Comparison of ENCODE assay signal across 29 cellular contexts in the genomic region with DNA sequence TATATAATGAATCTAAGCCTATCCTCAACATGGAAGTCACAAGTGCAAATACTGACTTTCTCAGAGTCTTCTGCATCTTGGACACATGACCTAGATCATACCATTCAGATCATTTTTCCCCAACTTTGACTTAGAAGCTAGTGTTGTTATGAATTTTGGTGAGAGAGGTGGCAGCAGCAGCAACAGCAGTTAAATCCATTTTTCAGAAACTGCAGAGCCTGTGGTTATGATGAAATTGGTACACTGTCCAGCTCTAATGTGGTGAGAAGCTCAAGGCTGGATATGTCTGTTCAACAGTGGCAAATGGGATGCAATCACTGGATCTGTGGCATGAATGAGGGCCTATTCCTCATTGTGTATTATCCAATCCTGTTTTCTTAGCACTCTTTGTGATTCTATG.
DNase-seq lines count a peak whose midpoint lies in the region; ATAC-seq and TF ChIP-seq lines count a peak whose summit lies in the region.
"Had no signal": no experiment of that assay in that cellular context is flagged by ENCODE, and none has a peak within 500 bp of the region (broad histone marks: within the 10 kb centered on the region; RNA-seq: fewer than 3 reads in every experiment).

No MANE protein-coding gene starts in this region.

- H4K20me1 ChIP-seq in osteoblast (ENCODE audit: insufficient read depth, low read length), result no peaks in the 10 kb centered on the region

- peaks cover 11% of the 10 kb centered on the region for H3K9me3 Mint-ChIP-seq in activated CD4-positive, alpha-beta T cell treated with anti-CD3 and anti-CD28 coated beads, Interleukin-2, amount 10 ng/mL, durations not matched to agents 24 days and 14 days
- peaks cover 0 to 13% (median 5%) of the 10 kb centered on the region in 5 donors for H3K9me3 Mint-ChIP-seq in CD8-positive, alpha-beta memory T cell
- peaks cover 17% of the 10 kb centered on the region for H3K9me3 Mint-ChIP-seq in activated T-helper 17 cell treated with anti-CD3 and anti-CD28 coated beads, Interleukin-2, amount 50 U/mL, for 72 hours
- H3K9me3 Mint-ChIP-seq in naive thymus-derived CD8-positive, alpha-beta T cell, result peaks cover 0 to 23% (median 4%) of the 10 kb centered on the region in 9 donors

- peak overlapping the region; percentile 27 for H3K4me3 ChIP-seq in CD8-positive, alpha-beta memory T cell (ENCODE audit: low read length)
- no peak overlapping the region for H3K4me3 ChIP-seq in osteoblast (ENCODE audit: insufficient read depth, low read length)
- H3K4me3 ChIP-seq: body of pancreas, esophagus squamous epithelium, heart right ventricle, prostate gland, right lobe of liver, SK-N-MC, spleen, tibial nerve had no signal

- no peak overlapping the region for H2AFZ ChIP-seq in osteoblast (ENCODE audit: low read length)

- CTCF ChIA-PET in CD8-positive, alpha-beta memory T cell (lab: Charles Lee), result interaction anchor here (0.9 to 2.3 kb wide), 5 partner anchors 10 to 43 kb away, joined by 3 to 9 read pairs (median 3); no protein-coding TSS in a partner anchor

- H3K4me2 ChIP-seq in osteoblast (ENCODE audit: insufficient read depth, low read length), result no peak overlapping the region

- no peaks in the 10 kb centered on the region for H3K9me3 ChIP-seq in CD8-positive, alpha-beta memory T cell (ENCODE audit: low read length)
- H3K9me3 ChIP-seq in osteoblast (ENCODE audit: low read depth, low read length), result no peaks in the 10 kb centered on the region
- H3K9me3 ChIP-seq: body of pancreas, esophagus squamous epithelium, heart right ventricle, prostate gland, right lobe of liver, spleen, tibial nerve had no signal

- POLR2A ChIA-PET in CD8-positive, alpha-beta memory T cell (lab: Charles Lee), result interaction anchor here (0.7 kb wide), 1 partner anchor 39 kb away, joined by 3 read pairs; no protein-coding TSS in a partner anchor
- POLR2A ChIA-PET in naive thymus-derived CD8-positive, alpha-beta T cell (lab: Charles Lee), result interaction anchor here (4.0 kb wide), 1 partner anchor 10 kb away, joined by 30 read pairs; no protein-coding TSS in a partner anchor

- no peaks in the 10 kb centered on the region for H3K27me3 ChIP-seq in CD8-positive, alpha-beta memory T cell (ENCODE audit: insufficient read depth, low read length, poor library complexity, severe bottlenecking)
- H3K27me3 ChIP-seq in osteoblast (ENCODE audit: insufficient read depth, low read length), result no peaks in the 10 kb centered on the region
- H3K27me3 ChIP-seq: body of pancreas, esophagus squamous epithelium, foreskin keratinocyte, heart right ventricle, right lobe of liver, spleen, tibial nerve had no signal

- H3K4me3 Mint-ChIP-seq in activated CD4-positive, alpha-beta T cell treated with anti-CD3 and anti-CD28 coated beads, Interleukin-2, amount 10 ng/mL, durations not matched to agents 24 days and 14 days, result peak overlapping the region; percentile 43
- H3K4me3 Mint-ChIP-seq in CD8-positive, alpha-beta memory T cell, result peak overlapping the region in 5 of 7 donors; percentile 3 to 68 (median 46)
- H3K4me3 Mint-ChIP-seq in activated T-helper 17 cell treated with anti-CD3 and anti-CD28 coated beads, Interleukin-2, amount 50 U/mL, for 72 hours, result peak overlapping the region; percentile 67
- H3K4me3 Mint-ChIP-seq in naive thymus-derived CD8-positive, alpha-beta T cell, result peak overlapping the region in 7 of 10 donors; percentile 36 to 53 (median 49)

- no peaks in the 10 kb centered on the region for H3K36me3 ChIP-seq in CD8-positive, alpha-beta memory T cell (ENCODE audit: insufficient read depth, low read length)
- H3K36me3 ChIP-seq in osteoblast (ENCODE audit: insufficient read depth, low read length), result no peaks in the 10 kb centered on the region
- H3K36me3 ChIP-seq: esophagus squamous epithelium, heart right ventricle, prostate gland, right lobe of liver, spleen, tibial nerve had no signal

- H3K27ac ChIP-seq in CD8-positive, alpha-beta memory T cell (ENCODE audit: low read depth, low read length), result no peak overlapping the region
- H3K27ac ChIP-seq in osteoblast (ENCODE audit: low read depth, low read length), result no peak overlapping the region
- H3K27ac ChIP-seq: body of pancreas, C4-2B, esophagus squamous epithelium, foreskin keratinocyte, heart right ventricle, prostate gland, right lobe of liver, SK-N-MC, tibial nerve had no signal

- intact Hi-C loops in activated CD4-positive, alpha-beta T cell treated with anti-CD3 and anti-CD28 coated beads, Interleukin-2, amount 10 ng/mL, durations not matched to agents 24 days and 14 days (cut with micrococcal nuclease), result no loop called here
- intact Hi-C loops in head of caudate nucleus (cut with DNase I), result no loop called here

- DNase-seq in activated CD4-positive, alpha-beta T cell treated with anti-CD3 and anti-CD28 coated beads, Interleukin-2, amount 10 ng/mL, durations not matched to agents 24 days and 14 days, result peak; percentile 61
- DNase-seq in activated CD4-positive, alpha-beta T cell treated with anti-CD3 and anti-CD28 coated beads for 1 hour, result no peak
- DNase-seq in CD8-positive, alpha-beta memory T cell, result no peak
- no peak for DNase-seq in naive thymus-derived CD8-positive, alpha-beta T cell
- DNase-seq in DMS53 treated with DMSO at 0.1 percent for 48 hours (lab: John Stamatoyannopoulos, UW; ENCODE audit: unreplicated experiment), result no peak
- DNase-seq in osteoblast (ENCODE audit: insufficient read length, low spot score, missing footprints), result no peak
- DNase-seq in head of caudate nucleus, result no peak
- DNase-seq: 8988T; body of pancreas; DND-41; esophagus squamous epithelium; foreskin keratinocyte; GF-D8; heart right ventricle; Kasumi-1; NCI-H1417; NCI-H2029 treated with DMSO at 0.1 percent for 48 hours; NCI-H526; NK-92 treated with Interleukin-12 subunit alpha and Interleukin-12 subunit beta, amount 100 ng/mL, for 24 hours; PC-3; right lobe of liver; spleen; stimulated activated CD8-positive, alpha-beta memory T cell treated with anti-CD3 and anti-CD28 coated beads, Interleukin-4, amount 100 ng/mL, for 48 hours had no signal

- H3K27me3 Mint-ChIP-seq in activated CD4-positive, alpha-beta T cell treated with anti-CD3 and anti-CD28 coated beads, Interleukin-2, amount 10 ng/mL, durations not matched to agents 24 days and 14 days, result no peaks in the 10 kb centered on the region
- H3K27me3 Mint-ChIP-seq in CD8-positive, alpha-beta memory T cell, result no peaks in the 10 kb centered on the region
- H3K27me3 Mint-ChIP-seq in activated T-helper 17 cell treated with anti-CD3 and anti-CD28 coated beads, Interleukin-2, amount 50 U/mL, for 72 hours, result no peaks in the 10 kb centered on the region
- no peaks in the 10 kb centered on the region for H3K27me3 Mint-ChIP-seq in naive thymus-derived CD8-positive, alpha-beta T cell

- no peak for ATAC-seq in activated T-helper 17 cell treated with anti-CD3 and anti-CD28 coated beads, Interleukin-2, amount 50 U/mL, for 72 hours (replicated peaks)
- ATAC-seq in naive thymus-derived CD8-positive, alpha-beta T cell, result no peak
- ATAC-seq: body of pancreas, foreskin keratinocyte, HCT116, heart right ventricle, PC-3, right lobe of liver had no signal

- H3K4me1 Mint-ChIP-seq in activated CD4-positive, alpha-beta T cell treated with anti-CD3 and anti-CD28 coated beads, Interleukin-2, amount 10 ng/mL, durations not matched to agents 24 days and 14 days, result peaks cover 70% of the 10 kb centered on the region
- peaks cover 54 to 73% (median 63%) of the 10 kb centered on the region in 3 donors for H3K4me1 Mint-ChIP-seq in CD8-positive, alpha-beta memory T cell
- H3K4me1 Mint-ChIP-seq in activated T-helper 17 cell treated with anti-CD3 and anti-CD28 coated beads, Interleukin-2, amount 50 U/mL, for 72 hours, result peaks cover 63% of the 10 kb centered on the region
- peaks cover 33 to 68% (median 66%) of the 10 kb centered on the region in 4 donors for H3K4me1 Mint-ChIP-seq in naive thymus-derived CD8-positive, alpha-beta T cell

- TF ChIP-seq CTCF in osteoblast (IDR thresholded peaks at IDR 0.05; ENCODE audit: extremely low read depth, low read depth, low read length), result no peak

- peak overlapping the region; percentile 95 for H3K27ac Mint-ChIP-seq in activated CD4-positive, alpha-beta T cell treated with anti-CD3 and anti-CD28 coated beads, Interleukin-2, amount 10 ng/mL, durations not matched to agents 24 days and 14 days
- H3K27ac Mint-ChIP-seq in CD8-positive, alpha-beta memory T cell, result peak overlapping the region; percentile 45 to 83 (median 70)
- peak overlapping the region; percentile 93 for H3K27ac Mint-ChIP-seq in activated T-helper 17 cell treated with anti-CD3 and anti-CD28 coated beads, Interleukin-2, amount 50 U/mL, for 72 hours
- H3K27ac Mint-ChIP-seq in naive thymus-derived CD8-positive, alpha-beta T cell, result peak overlapping the region; percentile 1 to 93 (median 85)

- no peaks in the 10 kb centered on the region for H3K79me2 ChIP-seq in osteoblast (ENCODE audit: insufficient read depth, low read length)

- H3K36me3 Mint-ChIP-seq in activated CD4-positive, alpha-beta T cell treated with anti-CD3 and anti-CD28 coated beads, Interleukin-2, amount 10 ng/mL, durations not matched to agents 24 days and 14 days (ENCODE audit: low read depth), result peaks cover 26% of the 10 kb centered on the region
- peaks cover 0 to 45% (median 3%) of the 10 kb centered on the region in 3 donors for H3K36me3 Mint-ChIP-seq in CD8-positive, alpha-beta memory T cell
- peaks cover 33% of the 10 kb centered on the region for H3K36me3 Mint-ChIP-seq in activated T-helper 17 cell treated with anti-CD3 and anti-CD28 coated beads, Interleukin-2, amount 50 U/mL, for 72 hours (ENCODE audit: low read depth)
- H3K36me3 Mint-ChIP-seq in naive thymus-derived CD8-positive, alpha-beta T cell, result peaks cover 0 to 15% (median 10%) of the 10 kb centered on the region in 3 donors

- peaks cover 62% of the 10 kb centered on the region for H3K4me1 ChIP-seq in CD8-positive, alpha-beta memory T cell (ENCODE audit: insufficient read depth, low read length)
- no peaks in the 10 kb centered on the region for H3K4me1 ChIP-seq in osteoblast (ENCODE audit: insufficient read depth, low read length)
- H3K4me1 ChIP-seq: body of pancreas, esophagus squamous epithelium, foreskin keratinocyte, prostate gland, right lobe of liver, tibial nerve had no signal
